ENCODE assay signal across 20 cellular contexts in genomic region chr11:66524304-66525040, GRCh38. TPM values are rescaled to one million over a fixed set of nuclear protein-coding genes. Genes with fewer than 3 reads are reported as not detected.
DNase-seq lines count a peak whose midpoint lies in the region; ATAC-seq and TF ChIP-seq lines count a peak whose summit lies in the region.
"Had no signal": no experiment of that assay in that cellular context is flagged by ENCODE, and none has a peak within 500 bp of the region (broad histone marks: within the 10 kb centered on the region; RNA-seq: fewer than 3 reads in every experiment).

No MANE protein-coding gene starts in this region.

- H4K8ac ChIP-seq in mesenchymal stem cell (ENCODE audit: low read length) = no peak overlapping the region

- DNase-seq in T-helper 17 cell (no peak), left ventricle myocardium inferior (no peak), osteoblast (ENCODE audit: insufficient read length, low spot score, missing footprints) (peak; percentile 77), tibial nerve (ENCODE audit: low spot score in 2 of 2) (no peak), NCI-H128 (lab: John Stamatoyannopoulos, UW; ENCODE audit: unreplicated experiment) (no peak), mesenchymal stem cell (no peak)
- DNase-seq: ACHN; BE2C; C1 segment of cervical spinal cord; CD4-positive, CD25-positive, alpha-beta regulatory T cell; CD8-positive, alpha-beta memory T cell; COR-L47; DMS 273 treated with DMSO at 0.1 percent for 48 hours; DMS53; DND-41; EL; H9; IMR-90 had no signal

- ATAC-seq in T-helper 17 cell = no peak
- ATAC-seq: GM12878 had no signal

- 86 to 92% methylated on average over 10 of the region's 10 CpGs for WGBS in tibial nerve, 2 donors
- 85% methylated on average over 6 of the region's 10 CpGs for WGBS in mesenchymal stem cell

- no peak overlapping the region for H2BK15ac ChIP-seq in mesenchymal stem cell (ENCODE audit: low read depth, poor library complexity, severe bottlenecking)

- H3K4me1 Mint-ChIP-seq in T-helper 17 cell = peaks cover 6% of the 10 kb centered on the region
- H3K4me1 Mint-ChIP-seq: CD8-positive, alpha-beta memory T cell had no signal

- no peak overlapping the region for H2BK12ac ChIP-seq in mesenchymal stem cell (ENCODE audit: low read length in 2 of 2)

- no peak for TF ChIP-seq CTCF in left ventricle myocardium inferior (IDR thresholded peaks at IDR 0.05; ENCODE audit: borderline replicate concordance)
- no peak for TF ChIP-seq CTCF in osteoblast (IDR thresholded peaks at IDR 0.05; ENCODE audit: extremely low read depth, low read depth, low read length)
- no peak for TF ChIP-seq CTCF in tibial nerve (IDR thresholded peaks at IDR 0.05)

- H3K4ac ChIP-seq in mesenchymal stem cell (ENCODE audit: low read depth in 1 of 2, low read length in 2 of 2) = no peak overlapping the region

- H3K4me3 ChIP-seq in left ventricle myocardium inferior (no peak overlapping the region), osteoblast (ENCODE audit: insufficient read depth, low read length) (no peak overlapping the region), tibial nerve (no peak overlapping the region), mesenchymal stem cell (ENCODE audit: insufficient read depth in 1 of 2, low read depth in 1 of 2, low read length in 2 of 2) (no peak overlapping the region)
- H3K4me3 ChIP-seq: GM12878 had no signal

- H2AFZ ChIP-seq in osteoblast (ENCODE audit: low read length) (no peak overlapping the region), mesenchymal stem cell (ENCODE audit: low read depth, low read length) (no peak overlapping the region)

- no peaks in the 10 kb centered on the region for H3K27me3 Mint-ChIP-seq in T-helper 17 cell
- H3K27me3 Mint-ChIP-seq: CD4-positive, CD25-positive, alpha-beta regulatory T cell; CD8-positive, alpha-beta memory T cell had no signal

- no peak overlapping the region for H3K18ac ChIP-seq in mesenchymal stem cell (ENCODE audit: low read depth in 1 of 2, low read length in 2 of 2)

- TF ChIP-seq EP300 in tibial nerve (IDR thresholded peaks at IDR 0.05) = no peak

- H2BK5ac ChIP-seq in mesenchymal stem cell (ENCODE audit: low read depth, low read length, poor library complexity, severe bottlenecking) = no peak overlapping the region

- no peak overlapping the region for H2BK120ac ChIP-seq in mesenchymal stem cell (ENCODE audit: low read depth, low read length)

- H3K9ac ChIP-seq in mesenchymal stem cell (ENCODE audit: low read length) = no peak overlapping the region

- no peak for TF ChIP-seq POLR2A in tibial nerve (IDR thresholded peaks at IDR 0.05)

- H3K4me2 ChIP-seq in osteoblast (ENCODE audit: insufficient read depth, low read length) = no peak overlapping the region
- no peak overlapping the region for H3K4me2 ChIP-seq in mesenchymal stem cell (ENCODE audit: low read length, poor library complexity, severe bottlenecking)

- H3K27ac ChIP-seq in left ventricle myocardium inferior (replicated peaks) (peak overlapping the region; percentile 55), osteoblast (ENCODE audit: low read depth, low read length) (no peak overlapping the region), tibial nerve (no peak overlapping the region), mesenchymal stem cell (ENCODE audit: low read length, poor library complexity, severe bottlenecking) (no peak overlapping the region)

- H3K9me3 ChIP-seq in T-helper 17 cell (ENCODE audit: control insufficient read depth, low read length, poor library complexity, severe bottlenecking) (no peaks in the 10 kb centered on the region), left ventricle myocardium inferior (replicated peaks) (no peaks in the 10 kb centered on the region), osteoblast (ENCODE audit: low read depth, low read length) (no peaks in the 10 kb centered on the region), tibial nerve (no peaks in the 10 kb centered on the region), mesenchymal stem cell (ENCODE audit: control insufficient read depth, low read length) (no peaks in the 10 kb centered on the region)
- H3K9me3 ChIP-seq: BE2C had no signal

- H3K79me1 ChIP-seq in mesenchymal stem cell (replicated peaks; ENCODE audit: low read length, poor library complexity, severe bottlenecking) = peaks cover 2% of the 10 kb centered on the region

- H3K27ac Mint-ChIP-seq in T-helper 17 cell = peak overlapping the region; percentile 32

- no peak overlapping the region for H3K14ac ChIP-seq in mesenchymal stem cell (ENCODE audit: low read length in 2 of 2)

- no peak overlapping the region for H4K91ac ChIP-seq in mesenchymal stem cell (ENCODE audit: low read length)

- H3K4me3 Mint-ChIP-seq in T-helper 17 cell = no peak overlapping the region
- H3K4me3 Mint-ChIP-seq: CD4-positive, CD25-positive, alpha-beta regulatory T cell; CD8-positive, alpha-beta memory T cell; H9 had no signal

- H3K4me1 ChIP-seq in left ventricle myocardium inferior = peaks cover 20% of the 10 kb centered on the region
- H3K4me1 ChIP-seq in osteoblast (ENCODE audit: insufficient read depth, low read length) = no peaks in the 10 kb centered on the region
- no peaks in the 10 kb centered on the region for H3K4me1 ChIP-seq in tibial nerve
- no peaks in the 10 kb centered on the region for H3K4me1 ChIP-seq in mesenchymal stem cell (ENCODE audit: control insufficient read depth, insufficient read depth, low read depth, low read length)
- H3K4me1 ChIP-seq: BE2C had no signal

- H4K20me1 ChIP-seq in osteoblast (ENCODE audit: insufficient read depth, low read length) = no peaks in the 10 kb centered on the region

- H3K23ac ChIP-seq in mesenchymal stem cell (ENCODE audit: low read length in 2 of 2) = no peak overlapping the region

- H3K79me2 ChIP-seq in osteoblast (ENCODE audit: insufficient read depth, low read length) = no peaks in the 10 kb centered on the region

- peaks cover 6% of the 10 kb centered on the region for H3K36me3 Mint-ChIP-seq in T-helper 17 cell (ENCODE audit: low read depth)

- intact Hi-C loops in left ventricle myocardium inferior (cut with micrococcal nuclease) = no loop called here

- H3K27me3 ChIP-seq in left ventricle myocardium inferior (ENCODE audit: low read depth) = no peaks in the 10 kb centered on the region
- H3K27me3 ChIP-seq in osteoblast (ENCODE audit: insufficient read depth, low read length) = no peaks in the 10 kb centered on the region
- H3K27me3 ChIP-seq in tibial nerve = no peaks in the 10 kb centered on the region
- H3K27me3 ChIP-seq in mesenchymal stem cell (ENCODE audit: control insufficient read depth in 1 of 2, insufficient read depth in 1 of 2, low read length in 2 of 2) = no peaks in the 10 kb centered on the region
- H3K27me3 ChIP-seq: BE2C had no signal

- H2AK5ac ChIP-seq in mesenchymal stem cell (ENCODE audit: low read length, severe bottlenecking) = no peak overlapping the region

- H3K36me3 ChIP-seq in left ventricle myocardium inferior (peaks cover 70% of the 10 kb centered on the region), osteoblast (ENCODE audit: insufficient read depth, low read length) (peaks cover 32% of the 10 kb centered on the region), tibial nerve (peaks cover 0 to 86% (median 10%) of the 10 kb centered on the region in 3 donors), mesenchymal stem cell (ENCODE audit: control insufficient read depth in 1 of 2, insufficient read depth in 2 of 2, low read depth in 1 of 2, low read length in 2 of 2) (peaks cover 45 to 54% of the 10 kb centered on the region in 2 experiments)

RNA-seq across cellular contexts. Expression of gene BBS1, which starts 14.0 kb away (rescaled TPM):
- total RNA-seq in T-helper 17 cell (10 to 100 TPM; 15.2 to 16.4 TPM), left ventricle myocardium inferior (16.9 TPM), osteoblast (39.2 and 43.8 TPM in 2 replicates), tibial nerve (100 to 1,000 TPM in 2 of 4 donors, 10 to 100 TPM in 2; 66.1 to 161 (median 104) TPM)
- 15.5 TPM for polyA plus RNA-seq in mesenchymal stem cell (2013, experiment 1 of 2)
- 15.0 TPM for polyA plus RNA-seq in mesenchymal stem cell (2013, experiment 2 of 2)

RNA-seq across cellular contexts. Expression of gene ZDHHC24, which starts 21.4 kb away (rescaled TPM):
- total RNA-seq in T-helper 17 cell (10 to 100 TPM; 15.2 to 18.1 TPM), left ventricle myocardium inferior (5.2 TPM), osteoblast (9.4 and 10.5 TPM in 2 replicates), tibial nerve (10 to 100 TPM; 15.3 to 17.7 (median 16.6) TPM)
- polyA plus RNA-seq in mesenchymal stem cell (2013, experiment 1 of 2) = 10.8 TPM
- 11.2 TPM for polyA plus RNA-seq in mesenchymal stem cell (2013, experiment 2 of 2)

RNA-seq across cellular contexts. Expression of gene ACTN3, which starts 22.2 kb away (rescaled TPM):
- under 1 TPM in 1 of 2 donors, not detected in 1; 0.30 TPM for total RNA-seq in T-helper 17 cell
- not detected for total RNA-seq in left ventricle myocardium inferior
- under 0.01 TPM in 1 of 2 replicates, not detected in the other for total RNA-seq in osteoblast
- under 1 TPM in 1 of 4 donors, not detected in 3; 0.21 TPM for total RNA-seq in tibial nerve
- 0.07 TPM for polyA plus RNA-seq in mesenchymal stem cell (2013, experiment 1 of 2)
- 0.10 TPM for polyA plus RNA-seq in mesenchymal stem cell (2013, experiment 2 of 2)
- total RNA-seq: CD4-positive, CD25-positive, alpha-beta regulatory T cell; HT-29 had no signal
- polyA plus RNA-seq: CD4-positive, CD25-positive, alpha-beta regulatory T cell; CD8-positive, alpha-beta memory T cell had no signal

RNA-seq across cellular contexts. Expression of gene CTSF, which starts 43.9 kb away (rescaled TPM):
- total RNA-seq in T-helper 17 cell = 10 to 100 TPM; 10.5 to 13.4 TPM
- 48.6 TPM for total RNA-seq in left ventricle myocardium inferior
- total RNA-seq in osteoblast = 41.3 and 45.6 TPM in 2 replicates
- total RNA-seq in tibial nerve = 100 to 1,000 TPM; 102 to 322 (median 190) TPM
- not detected for polyA plus RNA-seq in mesenchymal stem cell (2013, experiment 1 of 2)
- not detected for polyA plus RNA-seq in mesenchymal stem cell (2013, experiment 2 of 2)
- total RNA-seq: HT-29 had no signal

RNA-seq across cellular contexts. Expression of gene DPP3, which starts 44.2 kb away (rescaled TPM):
- 10 to 100 TPM; 23.9 to 34.0 TPM for total RNA-seq in T-helper 17 cell
- 13.6 TPM for total RNA-seq in left ventricle myocardium inferior
- 35.8 and 36.5 TPM in 2 replicates for total RNA-seq in osteoblast
- total RNA-seq in tibial nerve = 10 to 100 TPM; 12.2 to 41.8 (median 25.0) TPM
- polyA plus RNA-seq in mesenchymal stem cell (2013, experiment 1 of 2) = 31.7 TPM
- polyA plus RNA-seq in mesenchymal stem cell (2013, experiment 2 of 2) = 31.0 TPM
